1 cellular context compared by ENCODE assay signal in the genomic region with DNA sequence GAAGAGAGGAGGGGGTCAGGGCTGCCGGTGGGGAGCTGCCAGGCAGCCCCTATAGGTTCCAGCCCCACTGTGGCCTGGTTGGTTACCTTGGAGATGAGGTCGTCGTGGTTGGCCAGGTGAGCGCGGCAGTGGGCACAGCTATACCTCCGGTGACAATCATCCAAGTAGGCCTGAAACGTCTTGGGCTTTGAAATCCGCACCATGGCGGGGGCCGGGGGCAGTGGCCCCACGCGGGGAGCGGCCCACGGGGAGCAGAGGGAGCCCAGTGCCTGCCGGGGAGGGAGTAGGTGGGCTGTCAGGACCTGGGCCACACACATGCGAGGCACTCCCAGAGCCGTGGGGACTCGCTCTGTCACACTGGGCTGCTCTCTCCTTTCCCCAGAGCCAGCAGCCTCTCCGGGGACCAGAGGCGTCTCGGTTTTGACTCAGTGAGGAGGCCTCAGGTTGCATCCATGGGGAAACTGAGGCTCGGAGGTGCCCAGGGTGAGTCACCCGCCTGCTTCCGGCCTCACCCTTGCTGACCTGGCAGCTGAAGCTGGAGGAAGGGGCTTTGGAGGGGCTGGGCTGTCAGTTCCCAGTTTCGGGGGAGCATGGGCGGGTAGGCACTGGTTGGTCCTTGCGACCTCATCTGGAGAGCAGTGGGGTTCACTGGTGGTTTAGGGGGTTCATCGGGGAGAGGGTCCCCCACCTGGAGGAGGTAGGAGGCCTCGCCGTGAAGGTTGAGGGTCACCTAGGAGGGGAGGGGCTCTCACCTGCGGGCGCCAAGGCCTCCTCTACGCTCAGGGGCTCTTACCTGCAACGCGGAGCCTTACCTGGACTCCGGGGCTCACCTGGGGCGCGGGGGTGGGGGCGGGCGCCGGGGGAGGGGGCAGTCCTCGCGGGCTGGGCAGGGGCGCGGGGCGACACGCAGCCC.
TF ChIP-seq lines count a peak whose summit lies in the region.

No MANE protein-coding gene starts in this region.

TF ChIP-seq in IMR-90, 13 proteins besides CTCF, POLR2A, EP300 and RAD21:
- TF ChIP-seq CEBPB (IDR thresholded peaks at IDR 0.05; ENCODE audit: low read depth, low read length) (no peak), MAFK (IDR thresholded peaks at IDR 0.05; ENCODE audit: low read depth, low read length) (no peak), BHLHE40 (IDR thresholded peaks at IDR 0.05; ENCODE audit: low read depth, low read length) (no peak), MXI1 (IDR thresholded peaks at IDR 0.05; ENCODE audit: borderline replicate concordance, low read depth, low read length) (no peak), MAZ (IDR thresholded peaks at IDR 0.05; ENCODE audit: borderline replicate concordance, low read depth, low read length) (no peak), RCOR1 (IDR thresholded peaks at IDR 0.05; ENCODE audit: insufficient replicate concordance, low read length) (no peak), FOS (IDR thresholded peaks at IDR 0.05; ENCODE audit: low read depth, low read length) (no peak), SMC3 (IDR thresholded peaks at IDR 0.05; ENCODE audit: low read depth, low read length) (no peak), CHD1 (IDR thresholded peaks at IDR 0.05; ENCODE audit: low read depth, low read length) (no peak), RFX5 (IDR thresholded peaks at IDR 0.05; ENCODE audit: low read depth, low read length) (no peak), NFE2L2 (IDR thresholded peaks at IDR 0.05; ENCODE audit: low read depth, low read length) (no peak)
- TF ChIP-seq, protein P1, sequence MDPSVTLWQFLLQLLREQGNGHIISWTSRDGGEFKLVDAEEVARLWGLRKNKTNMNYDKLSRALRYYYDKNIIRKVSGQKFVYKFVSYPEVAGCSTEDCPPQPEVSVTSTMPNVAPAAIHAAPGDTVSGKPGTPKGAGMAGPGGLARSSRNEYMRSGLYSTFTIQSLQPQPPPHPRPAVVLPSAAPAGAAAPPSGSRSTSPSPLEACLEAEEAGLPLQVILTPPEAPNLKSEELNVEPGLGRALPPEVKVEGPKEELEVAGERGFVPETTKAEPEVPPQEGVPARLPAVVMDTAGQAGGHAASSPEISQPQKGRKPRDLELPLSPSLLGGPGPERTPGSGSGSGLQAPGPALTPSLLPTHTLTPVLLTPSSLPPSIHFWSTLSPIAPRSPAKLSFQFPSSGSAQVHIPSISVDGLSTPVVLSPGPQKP (IDR thresholded peaks at IDR 0.05; ENCODE audit: borderline replicate concordance, low read depth, low read length): no peak
- TF ChIP-seq, protein P2, sequence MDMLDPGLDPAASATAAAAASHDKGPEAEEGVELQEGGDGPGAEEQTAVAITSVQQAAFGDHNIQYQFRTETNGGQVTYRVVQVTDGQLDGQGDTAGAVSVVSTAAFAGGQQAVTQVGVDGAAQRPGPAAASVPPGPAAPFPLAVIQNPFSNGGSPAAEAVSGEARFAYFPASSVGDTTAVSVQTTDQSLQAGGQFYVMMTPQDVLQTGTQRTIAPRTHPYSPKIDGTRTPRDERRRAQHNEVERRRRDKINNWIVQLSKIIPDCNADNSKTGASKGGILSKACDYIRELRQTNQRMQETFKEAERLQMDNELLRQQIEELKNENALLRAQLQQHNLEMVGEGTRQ (IDR thresholded peaks at IDR 0.05; ENCODE audit: low read depth, low read length): no peak
